In genomic region chr10:70887804-70888800, GRCh38 we compare ENCODE assay signal across 1 cellular context.
TF ChIP-seq lines count a peak whose summit lies in the region.

TSS of gene PCBD1 (minus strand) at chr10:70888565. CDS start at chr10:70888533, 32 bp downstream.

TF ChIP-seq in K562, 482 proteins besides CTCF, POLR2A, EP300 and RAD21 (continued from another document and continues in another):
- TF ChIP-seq ZNF518B (CRISPR knock-in tag; IDR thresholded peaks at IDR 0.05), result no peak
- TF ChIP-seq PBX2 (CRISPR knock-in tag; IDR thresholded peaks at IDR 0.05; ENCODE audit: low read depth), result no peak
- TF ChIP-seq PBX2 (tag; conservative IDR thresholded peaks at IDR 0.05; ENCODE audit: low read depth), result peak; percentile 43; the same call in 1 of the 2 replicates
- TF ChIP-seq MTA3 (IDR thresholded peaks at IDR 0.05; ENCODE audit: borderline replicate concordance), result peak; percentile 50; the same call in 1 of the 2 replicates
- peak; percentile 84 for TF ChIP-seq ZBTB7A (IDR thresholded peaks at IDR 0.05; ENCODE audit: borderline replicate concordance, control insufficient read depth, low read depth, low read length)
- TF ChIP-seq, protein P1, sequence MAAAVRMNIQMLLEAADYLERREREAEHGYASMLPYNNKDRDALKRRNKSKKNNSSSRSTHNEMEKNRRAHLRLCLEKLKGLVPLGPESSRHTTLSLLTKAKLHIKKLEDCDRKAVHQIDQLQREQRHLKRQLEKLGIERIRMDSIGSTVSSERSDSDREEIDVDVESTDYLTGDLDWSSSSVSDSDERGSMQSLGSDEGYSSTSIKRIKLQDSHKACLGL (CRISPR knock-in tag; IDR thresholded peaks at IDR 0.05; ENCODE audit: borderline replicate concordance, poor library complexity, severe bottlenecking), result no peak
- TF ChIP-seq CBFA2T3 (IDR thresholded peaks at IDR 0.05), result no peak
- TF ChIP-seq CREB1 (IDR thresholded peaks at IDR 0.05), result no peak
- TF ChIP-seq CREB1 (CRISPR knock-in tag; IDR thresholded peaks at IDR 0.05), result no peak
- TF ChIP-seq CGGBP1 (CRISPR knock-in tag; IDR thresholded peaks at IDR 0.05), result no peak
- TF ChIP-seq FOXM1 (IDR thresholded peaks at IDR 0.05; ENCODE audit: low read depth), result no peak
- TF ChIP-seq FOXM1 (CRISPR knock-in tag; IDR thresholded peaks at IDR 0.05; ENCODE audit: low read depth), result 0 out of 2 replicates have a peak, but pooled peaks have one; percentile 53
- TF ChIP-seq, protein P2, sequence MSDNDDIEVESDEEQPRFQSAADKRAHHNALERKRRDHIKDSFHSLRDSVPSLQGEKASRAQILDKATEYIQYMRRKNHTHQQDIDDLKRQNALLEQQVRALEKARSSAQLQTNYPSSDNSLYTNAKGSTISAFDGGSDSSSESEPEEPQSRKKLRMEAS (CRISPR knock-in tag; IDR thresholded peaks at IDR 0.05), result peak; percentile 42; the same call in 1 of the 2 replicates
- TF ChIP-seq, protein P3, sequence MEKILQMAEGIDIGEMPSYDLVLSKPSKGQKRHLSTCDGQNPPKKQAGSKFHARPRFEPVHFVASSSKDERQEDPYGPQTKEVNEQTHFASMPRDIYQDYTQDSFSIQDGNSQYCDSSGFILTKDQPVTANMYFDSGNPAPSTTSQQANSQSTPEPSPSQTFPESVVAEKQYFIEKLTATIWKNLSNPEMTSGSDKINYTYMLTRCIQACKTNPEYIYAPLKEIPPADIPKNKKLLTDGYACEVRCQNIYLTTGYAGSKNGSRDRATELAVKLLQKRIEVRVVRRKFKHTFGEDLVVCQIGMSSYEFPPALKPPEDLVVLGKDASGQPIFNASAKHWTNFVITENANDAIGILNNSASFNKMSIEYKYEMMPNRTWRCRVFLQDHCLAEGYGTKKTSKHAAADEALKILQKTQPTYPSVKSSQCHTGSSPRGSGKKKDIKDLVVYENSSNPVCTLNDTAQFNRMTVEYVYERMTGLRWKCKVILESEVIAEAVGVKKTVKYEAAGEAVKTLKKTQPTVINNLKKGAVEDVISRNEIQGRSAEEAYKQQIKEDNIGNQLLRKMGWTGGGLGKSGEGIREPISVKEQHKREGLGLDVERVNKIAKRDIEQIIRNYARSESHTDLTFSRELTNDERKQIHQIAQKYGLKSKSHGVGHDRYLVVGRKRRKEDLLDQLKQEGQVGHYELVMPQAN (IDR thresholded peaks at IDR 0.05; ENCODE audit: borderline replicate concordance), result no peak
- TF ChIP-seq, protein P4, sequence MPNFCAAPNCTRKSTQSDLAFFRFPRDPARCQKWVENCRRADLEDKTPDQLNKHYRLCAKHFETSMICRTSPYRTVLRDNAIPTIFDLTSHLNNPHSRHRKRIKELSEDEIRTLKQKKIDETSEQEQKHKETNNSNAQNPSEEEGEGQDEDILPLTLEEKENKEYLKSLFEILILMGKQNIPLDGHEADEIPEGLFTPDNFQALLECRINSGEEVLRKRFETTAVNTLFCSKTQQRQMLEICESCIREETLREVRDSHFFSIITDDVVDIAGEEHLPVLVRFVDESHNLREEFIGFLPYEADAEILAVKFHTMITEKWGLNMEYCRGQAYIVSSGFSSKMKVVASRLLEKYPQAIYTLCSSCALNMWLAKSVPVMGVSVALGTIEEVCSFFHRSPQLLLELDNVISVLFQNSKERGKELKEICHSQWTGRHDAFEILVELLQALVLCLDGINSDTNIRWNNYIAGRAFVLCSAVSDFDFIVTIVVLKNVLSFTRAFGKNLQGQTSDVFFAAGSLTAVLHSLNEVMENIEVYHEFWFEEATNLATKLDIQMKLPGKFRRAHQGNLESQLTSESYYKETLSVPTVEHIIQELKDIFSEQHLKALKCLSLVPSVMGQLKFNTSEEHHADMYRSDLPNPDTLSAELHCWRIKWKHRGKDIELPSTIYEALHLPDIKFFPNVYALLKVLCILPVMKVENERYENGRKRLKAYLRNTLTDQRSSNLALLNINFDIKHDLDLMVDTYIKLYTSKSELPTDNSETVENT (CRISPR knock-in tag; IDR thresholded peaks at IDR 0.05), result peak; percentile 29; the same call in 1 of the 2 replicates
- no peak for TF ChIP-seq TCF7L2 (IDR thresholded peaks at IDR 0.05; ENCODE audit: low read depth, low read length)
- no peak for TF ChIP-seq XRCC5 (IDR thresholded peaks at IDR 0.05; ENCODE audit: low read depth, low read length)
- TF ChIP-seq FOSL1 (tag; conservative IDR thresholded peaks at IDR 0.05), result peak; percentile 36; the same call in 1 of the 2 replicates
- TF ChIP-seq, protein P5, sequence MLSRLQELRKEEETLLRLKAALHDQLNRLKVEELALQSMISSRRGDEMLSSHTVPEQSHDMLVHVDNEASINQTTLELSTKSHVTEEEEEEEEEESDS (CRISPR knock-in tag; IDR thresholded peaks at IDR 0.05), result no peak
- no peak for TF ChIP-seq ARNT (IDR thresholded peaks at IDR 0.05)
- TF ChIP-seq ZNF695 (CRISPR knock-in tag; IDR thresholded peaks at IDR 0.05), result no peak
- TF ChIP-seq CSDE1 (IDR thresholded peaks at IDR 0.05), result no peak
- no peak for TF ChIP-seq PYGO2 (tag; IDR thresholded peaks at IDR 0.05)
- no peak for TF ChIP-seq KLF6 (CRISPR knock-in tag; IDR thresholded peaks at IDR 0.05; ENCODE audit: borderline replicate concordance)
- 0 out of 2 replicates have a peak, but pooled peaks have one; percentile 12 for TF ChIP-seq ZNF232 (CRISPR knock-in tag; IDR thresholded peaks at IDR 0.05)
- peak; percentile 78 for TF ChIP-seq RBFOX2 (IDR thresholded peaks at IDR 0.05; ENCODE audit: low read depth, low read length)
- no peak for TF ChIP-seq ZNF197 (CRISPR knock-in tag; IDR thresholded peaks at IDR 0.05; ENCODE audit: low read depth)
- no peak for TF ChIP-seq ZNF445 (CRISPR knock-in tag; IDR thresholded peaks at IDR 0.05; ENCODE audit: low read depth)
- TF ChIP-seq ZNF121 (CRISPR knock-in tag; conservative IDR thresholded peaks at IDR 0.05), result no peak
- no peak; a peak in 1 of 4 replicates for TF ChIP-seq MLX (CRISPR knock-in tag; conservative IDR thresholded peaks at IDR 0.05)
- no peak for TF ChIP-seq PHB (CRISPR knock-in tag; IDR thresholded peaks at IDR 0.05)
- TF ChIP-seq PTTG1 (tag; IDR thresholded peaks at IDR 0.05; ENCODE audit: low read depth), result no peak
- TF ChIP-seq CBFA2T2 (conservative IDR thresholded peaks at IDR 0.05), result no peak
- TF ChIP-seq SMC3 (conservative IDR thresholded peaks at IDR 0.05; ENCODE audit: insufficient read depth, low read depth, low read length), result no peak
- TF ChIP-seq ZNF707 (CRISPR knock-in tag; conservative IDR thresholded peaks at IDR 0.05), result no peak
- no peak for TF ChIP-seq ZMIZ1 (IDR thresholded peaks at IDR 0.05; ENCODE audit: low read depth in 2 of 2, low read length in 2 of 2)
- no peak for TF ChIP-seq FOXK1 (CRISPR knock-in tag; IDR thresholded peaks at IDR 0.05; ENCODE audit: borderline replicate concordance)
- peak; percentile 58 for TF ChIP-seq PHF20 (IDR thresholded peaks at IDR 0.05; ENCODE audit: partially characterized antibody)
- no peak for TF ChIP-seq XRCC3 (IDR thresholded peaks at IDR 0.05)
- TF ChIP-seq CREM (IDR thresholded peaks at IDR 0.05; ENCODE audit: low read depth), result no peak
- TF ChIP-seq TBL1XR1 (IDR thresholded peaks at IDR 0.05; ENCODE audit: low read length in 2 of 2), result no peak
- TF ChIP-seq, protein P6, sequence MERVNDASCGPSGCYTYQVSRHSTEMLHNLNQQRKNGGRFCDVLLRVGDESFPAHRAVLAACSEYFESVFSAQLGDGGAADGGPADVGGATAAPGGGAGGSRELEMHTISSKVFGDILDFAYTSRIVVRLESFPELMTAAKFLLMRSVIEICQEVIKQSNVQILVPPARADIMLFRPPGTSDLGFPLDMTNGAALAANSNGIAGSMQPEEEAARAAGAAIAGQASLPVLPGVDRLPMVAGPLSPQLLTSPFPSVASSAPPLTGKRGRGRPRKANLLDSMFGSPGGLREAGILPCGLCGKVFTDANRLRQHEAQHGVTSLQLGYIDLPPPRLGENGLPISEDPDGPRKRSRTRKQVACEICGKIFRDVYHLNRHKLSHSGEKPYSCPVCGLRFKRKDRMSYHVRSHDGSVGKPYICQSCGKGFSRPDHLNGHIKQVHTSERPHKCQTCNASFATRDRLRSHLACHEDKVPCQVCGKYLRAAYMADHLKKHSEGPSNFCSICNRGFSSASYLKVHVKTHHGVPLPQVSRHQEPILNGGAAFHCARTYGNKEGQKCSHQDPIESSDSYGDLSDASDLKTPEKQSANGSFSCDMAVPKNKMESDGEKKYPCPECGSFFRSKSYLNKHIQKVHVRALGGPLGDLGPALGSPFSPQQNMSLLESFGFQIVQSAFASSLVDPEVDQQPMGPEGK (CRISPR knock-in tag; IDR thresholded peaks at IDR 0.05; ENCODE audit: borderline replicate concordance), result no peak
- no peak; a peak in 1 of 4 replicates for TF ChIP-seq NONO (IDR thresholded peaks at IDR 0.05; ENCODE audit: low read depth in 2 of 2, low read length in 1 of 2)
- peak; percentile 59; the same call in 1 of the 2 replicates for TF ChIP-seq GABPA (tag; conservative IDR thresholded peaks at IDR 0.05; ENCODE audit: low read depth)
- TF ChIP-seq THAP7 (CRISPR knock-in tag; IDR thresholded peaks at IDR 0.05), result no peak
- no peak; the same call in 1 of the 2 replicates for TF ChIP-seq GATAD2A (IDR thresholded peaks at IDR 0.05)
- no peak for TF ChIP-seq MBD2 (IDR thresholded peaks at IDR 0.05; ENCODE audit: borderline replicate concordance, low read depth)
